19 cellular contexts compared by ENCODE assay signal in the genomic region with DNA sequence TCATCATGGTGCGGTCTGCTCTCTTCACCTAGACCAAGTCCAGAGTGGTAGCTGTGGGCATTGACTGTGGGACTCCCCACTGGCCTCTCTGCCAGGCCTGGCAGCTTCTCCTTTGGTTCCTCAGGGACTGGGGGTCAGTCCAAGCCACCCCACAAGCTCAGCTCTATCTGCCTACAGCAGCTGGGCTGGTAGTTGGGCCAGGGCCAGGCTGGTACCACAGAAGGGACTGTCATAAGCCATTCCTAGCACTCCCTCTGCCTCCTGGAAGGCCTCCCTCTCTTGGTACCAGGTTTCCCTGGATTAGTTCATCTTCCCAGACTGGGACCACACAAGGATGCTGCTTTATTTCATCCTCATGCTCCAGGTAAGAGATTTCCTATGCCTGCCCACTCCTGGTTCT. TPM values are rescaled to one million over a fixed set of nuclear protein-coding genes. Genes with fewer than 3 reads are reported as not detected.
"Had no signal": no experiment of that assay in that cellular context is flagged by ENCODE, and none has a peak within 500 bp of the region (broad histone marks: within the 10 kb centered on the region; RNA-seq: fewer than 3 reads in every experiment).

No MANE protein-coding gene starts in this region.

- ATAC-seq: activated CD4-positive, alpha-beta T cell treated with anti-CD3 and anti-CD28 coated beads for 36 hours; stimulated activated naive CD8-positive, alpha-beta T cell treated with anti-CD3 and anti-CD28 coated beads, Interleukin-15, Interleukin-2, amounts not matched to agents 100 U/mL and 50 U/mL, for 24 hours had no signal

- H2AFZ ChIP-seq: parathyroid adenoma had no signal

- H3K9me3 ChIP-seq: gastroesophageal sphincter, tibial nerve had no signal

- H3K79me2 ChIP-seq: parathyroid adenoma had no signal

- H3K27me3 ChIP-seq: gastroesophageal sphincter, tibial nerve had no signal

- H3K9ac ChIP-seq: parathyroid adenoma had no signal

- H3K27ac ChIP-seq: epithelial cell of prostate, parathyroid adenoma, tibial nerve had no signal

- DNase-seq: activated B cell treated with CpG ODN at 0.5 μM for 24 hours; activated CD4-positive, alpha-beta T cell treated with anti-CD3 and anti-CD28 coated beads for 36 hours; activated CD4-positive, alpha-beta T cell treated with anti-CD3 and anti-CD28 coated beads, Interleukin-2, amount 50 U/mL, for 4 hours; activated CD8-positive, alpha-beta memory T cell treated with anti-CD3 and anti-CD28 coated beads, Interleukin-2, amount 50 U/mL, for 48 hours; activated naive CD4-positive, alpha-beta T cell treated with Interleukin-2 at 50 U/mL for 16 hours; activated naive CD8-positive, alpha-beta T cell treated with anti-CD3 and anti-CD28 coated beads, Interleukin-2, amount 10 ng/mL, durations not matched to agents 7 days and 5 days; activated T-cell treated with anti-CD3 and anti-CD28 coated beads, Interleukin-2, amount 50 U/mL, for 48 hours; amniotic stem cell; cerebellar nuclear complex; kidney; stimulated activated CD4-positive, alpha-beta T cell treated with anti-CD3 and anti-CD28 coated beads, Interleukin-2, amount 100 ng/mL, for 48 hours; stimulated activated naive CD8-positive, alpha-beta T cell treated with anti-CD3 and anti-CD28 coated beads, Interleukin-15, Interleukin-2, amounts not matched to agents 100 U/mL and 50 U/mL, for 24 hours; T-helper 9 cell had no signal

- H3K4me1 ChIP-seq: parathyroid adenoma had no signal

- H3K36me3 ChIP-seq: gastroesophageal sphincter, tibial nerve had no signal

- H3K4me3 ChIP-seq: coronary artery, gastroesophageal sphincter, tibial nerve had no signal

RNA-seq across cellular contexts. Expression of a gene that starts 24.2 kb away (rescaled TPM):
- total RNA-seq: activated B cell treated with CpG ODN at 0.5 μM for 24 hours; T-helper 1 cell treated with Interleukin-12 subunit alpha and Interleukin-12 subunit beta and Interleukin-4 antibody, amounts not matched to agents 30 ng/mL and 1 ng/mL, for 36 hours had no signal
